18 cellular contexts compared by ENCODE assay signal in genomic region chr20:58614984-58615760, GRCh38.
"Had no signal": no experiment of that assay in that cellular context is flagged by ENCODE, and none has a peak within 500 bp of the region (broad histone marks: within the 10 kb centered on the region; RNA-seq: fewer than 3 reads in every experiment).

No MANE protein-coding gene starts in this region.

- H3K36me3 ChIP-seq: brain microvascular endothelial cell, neural progenitor cell, ovary, suprapubic skin had no signal

- ATAC-seq: effector memory CD8-positive, alpha-beta T cell; left cardiac atrium; sciatic nerve had no signal

- H3K27ac ChIP-seq: brain microvascular endothelial cell, neural progenitor cell, ovary, suprapubic skin, VCaP had no signal

- H3K4me1 ChIP-seq: neural progenitor cell had no signal

- H3K9ac ChIP-seq: neural progenitor cell had no signal

- H3K27ac Mint-ChIP-seq: effector memory CD8-positive, alpha-beta T cell; naive B cell; neural progenitor cell; stimulated activated naive CD8-positive, alpha-beta T cell treated with anti-CD3 and anti-CD28 coated beads, Interleukin-15, Interleukin-2, amounts not matched to agents 100 ng/mL and 50 ng/mL, for 24 hours had no signal

- H3K4me3 Mint-ChIP-seq: effector memory CD8-positive, alpha-beta T cell; naive B cell; neural progenitor cell; stimulated activated naive CD8-positive, alpha-beta T cell treated with anti-CD3 and anti-CD28 coated beads, Interleukin-15, Interleukin-2, amounts not matched to agents 100 ng/mL and 50 ng/mL, for 24 hours had no signal

- H3K4me2 ChIP-seq: neural progenitor cell had no signal

- DNase-seq: activated CD4-positive, alpha-beta T cell treated with anti-CD3 and anti-CD28 coated beads for 1 hour; activated CD4-positive, alpha-beta T cell treated with anti-CD3 and anti-CD28 coated beads, Interleukin-2, amount 50 U/mL, for 4 hours; activated naive CD4-positive, alpha-beta T cell treated with Interleukin-2 at 50 U/mL for 16 hours; activated T-cell treated with anti-CD3 and anti-CD28 coated beads for 4 hours; anterior cingulate cortex; brain microvascular endothelial cell; cerebellar nuclear complex; dermis blood vessel endothelial cell; effector memory CD8-positive, alpha-beta T cell; left cardiac atrium; naive B cell; ovary; trophoblast cell had no signal

- H3K4me1 Mint-ChIP-seq: naive B cell had no signal

- H3K9me3 ChIP-seq: ovary, suprapubic skin had no signal

- H2AFZ ChIP-seq: neural progenitor cell had no signal

- H3K4me3 ChIP-seq: neural progenitor cell, ovary, suprapubic skin had no signal

- H3K36me3 Mint-ChIP-seq: naive B cell, neural progenitor cell had no signal

- H3K9me3 Mint-ChIP-seq: effector memory CD8-positive, alpha-beta T cell; stimulated activated naive CD8-positive, alpha-beta T cell treated with anti-CD3 and anti-CD28 coated beads, Interleukin-15, Interleukin-2, amounts not matched to agents 100 ng/mL and 50 ng/mL, for 24 hours had no signal

- H3K27me3 ChIP-seq: brain microvascular endothelial cell, neural progenitor cell, ovary had no signal
